In the genomic region with DNA sequence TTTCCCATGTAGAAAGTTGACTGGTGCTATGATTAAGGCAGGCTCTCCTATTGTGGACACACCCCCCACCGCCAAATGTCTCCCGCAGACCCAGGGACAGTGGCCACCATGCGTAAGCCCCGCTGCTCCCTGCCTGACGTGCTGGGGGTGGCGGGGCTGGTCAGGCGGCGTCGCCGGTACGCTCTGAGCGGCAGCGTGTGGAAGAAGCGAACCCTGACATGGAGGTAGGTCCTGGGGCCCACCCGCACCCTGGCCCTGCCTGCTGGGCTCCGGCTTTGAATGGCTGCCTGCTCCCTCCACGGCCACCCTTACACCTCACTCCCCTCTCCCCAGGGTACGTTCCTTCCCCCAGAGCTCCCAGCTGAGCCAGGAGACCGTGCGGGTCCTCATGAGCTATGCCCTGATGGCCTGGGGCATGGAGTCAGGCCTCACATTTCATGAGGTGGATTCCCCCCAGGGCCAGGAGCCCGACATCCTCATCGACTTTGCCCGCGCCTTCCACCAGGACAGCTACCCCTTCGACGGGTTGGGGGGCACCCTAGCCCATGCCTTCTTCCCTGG, we compare ENCODE assay signal across 18 cellular contexts. TPM values are rescaled to one million over a fixed set of nuclear protein-coding genes. Genes with fewer than 3 reads are reported as not detected.
DNase-seq lines count a peak whose midpoint lies in the region; ATAC-seq, FAIRE-seq and TF ChIP-seq lines count a peak whose summit lies in the region.
"Had no signal": no experiment of that assay in that cellular context is flagged by ENCODE, and none has a peak within 500 bp of the region (broad histone marks: within the 10 kb centered on the region; RNA-seq: fewer than 3 reads in every experiment).

No MANE protein-coding gene starts in this region.

- H2AK5ac ChIP-seq in mesenchymal stem cell (ENCODE audit: low read length, severe bottlenecking), result no peak overlapping the region

- no peak overlapping the region for H2BK120ac ChIP-seq in mesenchymal stem cell (ENCODE audit: low read depth, low read length)

- H3K36me3 ChIP-seq in HepG2 (replicated peaks in 1 of 2; ENCODE audit: control insufficient read depth in 1 of 2, insufficient read depth in 2 of 2, low read length in 2 of 2) (no peaks in the 10 kb centered on the region), right lobe of liver (no peaks in the 10 kb centered on the region), mesenchymal stem cell (ENCODE audit: control insufficient read depth in 1 of 2, insufficient read depth in 2 of 2, low read depth in 1 of 2, low read length in 2 of 2) (peaks cover 0 to 6% of the 10 kb centered on the region in 2 experiments), ascending aorta (no peaks in the 10 kb centered on the region)

- peak overlapping the region in 1 of 2 experiments; percentile 19 for H2BK12ac ChIP-seq in mesenchymal stem cell (ENCODE audit: low read length in 2 of 2)

- H4K91ac ChIP-seq in mesenchymal stem cell (ENCODE audit: low read length), result peak overlapping the region; percentile 54

- H3K4me2 ChIP-seq in HepG2 (ENCODE audit: low read depth, low read length) (no peak overlapping the region), mesenchymal stem cell (ENCODE audit: low read length, poor library complexity, severe bottlenecking) (no peak overlapping the region)

- H3K9ac ChIP-seq in HepG2 (ENCODE audit: insufficient read depth, low read depth, low read length) (no peak overlapping the region), mesenchymal stem cell (ENCODE audit: low read length) (no peak overlapping the region)

- in situ Hi-C loops in HepG2 (cut with HindIII; ENCODE audit: extremely low pct_ligation_motif_present, low pct_unique_long_range_greater_than_20kb), result no loop called here

- H2AFZ ChIP-seq in HepG2 (ENCODE audit: low read length), result no peak overlapping the region
- no peak overlapping the region for H2AFZ ChIP-seq in mesenchymal stem cell (ENCODE audit: low read depth, low read length)

- H3K9me3 ChIP-seq in HepG2 (ENCODE audit: low read length) (no peaks in the 10 kb centered on the region), right lobe of liver (no peaks in the 10 kb centered on the region), mesenchymal stem cell (ENCODE audit: control insufficient read depth, low read length) (no peaks in the 10 kb centered on the region), ascending aorta (no peaks in the 10 kb centered on the region)

- intact Hi-C loops in HepG2 (cut with micrococcal nuclease; ENCODE audit: unreplicated experiment), result no loop called here
- intact Hi-C loops in right lobe of liver (cut with DNase I), result no loop called here
- intact Hi-C loops in ascending aorta (cut with DNase I), result no loop called here

- POLR2A ChIA-PET in HepG2 (lab: Yijun Ruan, JAX), result interaction anchor here (1.4 kb wide), 1 partner anchor 9 kb away, joined by 3 read pairs; no protein-coding TSS in a partner anchor

- TF ChIP-seq POLR2A in HepG2 (IDR thresholded peaks at IDR 0.05; ENCODE audit: insufficient read depth in 1 of 2, low read depth in 2 of 2, low read length in 2 of 2) (no peak), right lobe of liver (IDR thresholded peaks at IDR 0.05) (no peak)

- no peak overlapping the region for H2BK15ac ChIP-seq in mesenchymal stem cell (ENCODE audit: low read depth, poor library complexity, severe bottlenecking)

- H3K4me3 ChIP-seq in HepG2 (replicated peaks in 1 of 3; ENCODE audit: insufficient read depth in 1 of 3, low read depth in 2 of 3, low read length in 3 of 3) (no peak overlapping the region), right lobe of liver (no peak overlapping the region), HL-60 (replicated peaks; ENCODE audit: insufficient read depth, low read length) (no peak overlapping the region), mesenchymal stem cell (ENCODE audit: insufficient read depth in 1 of 2, low read depth in 1 of 2, low read length in 2 of 2) (peak overlapping the region in 1 of 2 experiments; percentile 31), ascending aorta (no peak overlapping the region)

- DNase-seq in HepG2 (ENCODE audit: low spot score) (no peak), right lobe of liver (no peak), HL-60 (ENCODE audit: low read depth in 1 of 2, low spot score in 1 of 2) (no peak), mesenchymal stem cell (no peak), NCI-H226 (no peak), ascending aorta (ENCODE audit: low spot score in 2 of 2) (no peak)
- DNase-seq: Calu3; CD4-positive, alpha-beta memory T cell; DMS53; KG1; NCI-H1417 treated with DMSO at 0.1 percent for 48 hours; NCI-H1930; NCI-H446; NCI-H69; SHP77 treated with DMSO at 0.1 percent for 48 hours had no signal

- ATAC-seq in HepG2 (no peak), right lobe of liver (no peak), HG03469 (IDR thresholded peaks at IDR 0.05; ENCODE audit: unreplicated experiment) (no peak)
- ATAC-seq: HCT116 had no signal

- WGBS in HepG2 (ENCODE audit: low lambda C conversion rate), result 59% methylated on average over 12 of the region's 26 CpGs
- WGBS in right lobe of liver (ENCODE audit: insufficient coverage, low coverage, low lambda C conversion rate, missing lambda C conversion rate), result 76% methylated on average over 8 of the region's 26 CpGs
- WGBS in mesenchymal stem cell, result 89% methylated on average over 26 of the region's 26 CpGs

- H3K4me1 ChIP-seq in HepG2 (ENCODE audit: insufficient read depth, low read length), result peaks cover 9% of the 10 kb centered on the region
- H3K4me1 ChIP-seq in right lobe of liver, result peaks cover 0 to 16% (median 0%) of the 10 kb centered on the region in 4 donors
- H3K4me1 ChIP-seq in mesenchymal stem cell (ENCODE audit: control insufficient read depth, insufficient read depth, low read depth, low read length), result peaks cover 16% of the 10 kb centered on the region
- H3K4me1 ChIP-seq in ascending aorta, result peaks cover 16 to 17% of the 10 kb centered on the region in 2 donors

- no peak for TF ChIP-seq RAD21 in HepG2 (CRISPR knock-in tag; IDR thresholded peaks at IDR 0.05)

- TF ChIP-seq CTCF in HepG2 (CRISPR knock-in tag; IDR thresholded peaks at IDR 0.05) (no peak), right lobe of liver (IDR thresholded peaks at IDR 0.05) (no peak), HL-60 (IDR thresholded peaks at IDR 0.05; ENCODE audit: insufficient read depth, low read length) (no peak), ascending aorta (IDR thresholded peaks at IDR 0.05) (no peak)

- no peaks in the 10 kb centered on the region for H4K20me1 ChIP-seq in HepG2 (ENCODE audit: insufficient read depth, low read length)

- H3K4ac ChIP-seq in mesenchymal stem cell (ENCODE audit: low read depth in 1 of 2, low read length in 2 of 2), result no peak overlapping the region

- no peak overlapping the region for H3K23ac ChIP-seq in mesenchymal stem cell (ENCODE audit: low read length in 2 of 2)

- H3K27me3 ChIP-seq in HepG2 (ENCODE audit: control insufficient read depth in 1 of 2, insufficient read depth in 2 of 2, low read length in 2 of 2), result peaks cover 10 to 58% of the 10 kb centered on the region in 2 experiments
- peaks cover 0 to 20% of the 10 kb centered on the region in 2 donors for H3K27me3 ChIP-seq in right lobe of liver
- H3K27me3 ChIP-seq in HL-60 (ENCODE audit: insufficient read depth, poor library complexity, severe bottlenecking), result peaks cover 5% of the 10 kb centered on the region
- H3K27me3 ChIP-seq in mesenchymal stem cell (ENCODE audit: control insufficient read depth in 1 of 2, insufficient read depth in 1 of 2, low read length in 2 of 2), result peaks cover 61 to 64% of the 10 kb centered on the region in 2 experiments
- peaks cover 31% of the 10 kb centered on the region for H3K27me3 ChIP-seq in ascending aorta

- no peaks in the 10 kb centered on the region for H3K79me1 ChIP-seq in mesenchymal stem cell (replicated peaks; ENCODE audit: low read length, poor library complexity, severe bottlenecking)

- CTCF ChIA-PET in HepG2 (lab: Yijun Ruan, JAX; ENCODE audit: low intra/inter-chr PET ratio, low total read pairs), result no interaction called here

- H3K18ac ChIP-seq in mesenchymal stem cell (ENCODE audit: low read depth in 1 of 2, low read length in 2 of 2), result no peak overlapping the region

- peak overlapping the region in 1 of 2 experiments; percentile 72 for H3K14ac ChIP-seq in mesenchymal stem cell (ENCODE audit: low read length in 2 of 2)

- H3K79me2 ChIP-seq in HepG2 (ENCODE audit: insufficient read depth, low read length), result no peaks in the 10 kb centered on the region

- H2BK5ac ChIP-seq in mesenchymal stem cell (ENCODE audit: low read depth, low read length, poor library complexity, severe bottlenecking), result no peak overlapping the region

- no peak for FAIRE-seq in HepG2 (lab: Jason Lieb, UNC)
- FAIRE-seq: RCC 7860 had no signal

- no peak overlapping the region for H4K8ac ChIP-seq in mesenchymal stem cell (ENCODE audit: low read length)

- BruUV-seq in HepG2 (replicated peaks; lab: Mats Ljungman, UMichigan), result no TSS peak

- H3K27ac ChIP-seq in HepG2 (ENCODE audit: extremely low read length, insufficient read depth, low read length), result no peak overlapping the region
- no peak overlapping the region for H3K27ac ChIP-seq in right lobe of liver
- H3K27ac ChIP-seq in HL-60 (replicated peaks), result peak overlapping the region; percentile 78
- H3K27ac ChIP-seq in mesenchymal stem cell (ENCODE audit: low read length, poor library complexity, severe bottlenecking), result no peak overlapping the region
- no peak overlapping the region for H3K27ac ChIP-seq in ascending aorta

- no peak for TF ChIP-seq EP300 in HepG2 (IDR thresholded peaks at IDR 0.05; ENCODE audit: low read depth in 2 of 2, low read length in 2 of 2)
- TF ChIP-seq EP300 in HepG2 (CRISPR knock-in tag; IDR thresholded peaks at IDR 0.05; ENCODE audit: borderline replicate concordance), result no peak

RNA-seq across cellular contexts. Expression of a gene that starts 3.6 kb away (rescaled TPM):
- 0.04 TPM in 1 of 2 replicates, not detected in the other for total RNA-seq in HepG2 (2016; rRNA removed; fragmentation: Illumina TruSeq; extraction: Trizol)
- total RNA-seq in HepG2 (2016; cell fraction: cytosol; rRNA removed; fragmentation: Illumina TruSeq; extraction: Trizol; ENCODE audit: low read depth), result 0.18 TPM in 1 of 2 replicates, not detected in the other
- 0.02 TPM in 1 of 2 replicates, not detected in the other for total RNA-seq in HepG2 (2016; cell fraction: insoluble cytoplasmic fraction; rRNA removed; fragmentation: Illumina TruSeq; extraction: Trizol)
- total RNA-seq in HepG2 (2016; cell fraction: membrane; rRNA removed; fragmentation: Illumina TruSeq; extraction: Trizol), result 0.15 and 0.17 TPM in 2 replicates
- total RNA-seq in HepG2 (2016; cell fraction: nucleus; rRNA removed; fragmentation: Illumina TruSeq; extraction: Trizol), result not detected in 2 replicates
- polyA plus RNA-seq in HepG2 (2011; rRNA removed), result 0.07 and 0.08 TPM in 2 replicates
- 0.04 TPM in 1 of 2 replicates, not detected in the other for polyA plus RNA-seq in HepG2 (2011; cell fraction: cytosol; rRNA removed)
- polyA plus RNA-seq in HepG2 (2011; cell fraction: nucleus; rRNA removed), result 0.14 and 0.21 TPM in 2 replicates
- 0.09 and 0.27 TPM in 2 replicates for polyA plus RNA-seq in HepG2 (2012)
- polyA plus RNA-seq in HepG2 (2016; cell fraction: cytosol; fragmentation: Illumina TruSeq; extraction: Trizol; ENCODE audit: low read depth), result not detected in 2 replicates
- not detected in 2 replicates for polyA plus RNA-seq in HepG2 (2016; cell fraction: insoluble cytoplasmic fraction; fragmentation: Illumina TruSeq; extraction: Trizol; ENCODE audit: low read depth)
- not detected in 2 replicates for polyA plus RNA-seq in HepG2 (2016; cell fraction: membrane; fragmentation: Illumina TruSeq; extraction: Trizol; ENCODE audit: low read depth)
- not detected in 2 replicates for polyA plus RNA-seq in HepG2 (2016; cell fraction: nucleus; fragmentation: Illumina TruSeq; extraction: Trizol; ENCODE audit: insufficient read depth, low read depth)
- 0.12 and 0.19 TPM in 2 replicates for polyA minus RNA-seq in HepG2 (2011; rRNA and poly(A)+ RNA removed; ENCODE audit: low replicate concordance)
- polyA minus RNA-seq in HepG2 (2011; cell fraction: cytosol; rRNA and poly(A)+ RNA removed), result not detected in 2 replicates
- 0.12 and 0.13 TPM in 2 replicates for polyA minus RNA-seq in HepG2 (2011; cell fraction: nucleus; rRNA and poly(A)+ RNA removed)
- 1 to 10 TPM; 1.3 to 2.0 (median 1.6) TPM for total RNA-seq in right lobe of liver
- 0.01 TPM for polyA plus RNA-seq in mesenchymal stem cell (2013, experiment 1 of 2)
- polyA plus RNA-seq in mesenchymal stem cell (2013, experiment 2 of 2), result 0.01 TPM
- 0.21 TPM for total RNA-seq in ascending aorta

RNA-seq across cellular contexts. Expression of a gene that starts 13.3 kb away (rescaled TPM):
- total RNA-seq in HepG2 (2016; rRNA removed; fragmentation: Illumina TruSeq; extraction: Trizol) (not detected in 2 replicates), right lobe of liver (under 1 TPM in 5 of 6 experiments, not detected in 1; 0.11 to 0.58 (median 0.48) TPM), ascending aorta (not detected)
- total RNA-seq in HepG2 (2016; cell fraction: cytosol; rRNA removed; fragmentation: Illumina TruSeq; extraction: Trizol; ENCODE audit: low read depth), result not detected in 2 replicates
- not detected in 2 replicates for total RNA-seq in HepG2 (2016; cell fraction: insoluble cytoplasmic fraction; rRNA removed; fragmentation: Illumina TruSeq; extraction: Trizol)
- total RNA-seq in HepG2 (2016; cell fraction: membrane; rRNA removed; fragmentation: Illumina TruSeq; extraction: Trizol), result not detected in 2 replicates
- total RNA-seq in HepG2 (2016; cell fraction: nucleus; rRNA removed; fragmentation: Illumina TruSeq; extraction: Trizol), result not detected in 2 replicates
- 0.12 and 0.18 TPM in 2 replicates for polyA plus RNA-seq in HepG2 (2011; rRNA removed)
- polyA plus RNA-seq in HepG2 (2011; cell fraction: cytosol; rRNA removed), result 0.10 and 0.28 TPM in 2 replicates
- polyA plus RNA-seq in HepG2 (2011; cell fraction: nucleus; rRNA removed), result 0.26 and 0.31 TPM in 2 replicates
- 0.12 TPM in 1 of 2 replicates, not detected in the other for polyA plus RNA-seq in HepG2 (2012)
- not detected in 2 replicates for polyA plus RNA-seq in HepG2 (2016; cell fraction: cytosol; fragmentation: Illumina TruSeq; extraction: Trizol; ENCODE audit: low read depth)
- not detected in 2 replicates for polyA plus RNA-seq in HepG2 (2016; cell fraction: insoluble cytoplasmic fraction; fragmentation: Illumina TruSeq; extraction: Trizol; ENCODE audit: low read depth)
- not detected in 2 replicates for polyA plus RNA-seq in HepG2 (2016; cell fraction: membrane; fragmentation: Illumina TruSeq; extraction: Trizol; ENCODE audit: low read depth)
- not detected in 2 replicates for polyA plus RNA-seq in HepG2 (2016; cell fraction: nucleus; fragmentation: Illumina TruSeq; extraction: Trizol; ENCODE audit: insufficient read depth, low read depth)
- 0.12 TPM in 1 of 2 replicates, not detected in the other for polyA minus RNA-seq in HepG2 (2011; rRNA and poly(A)+ RNA removed; ENCODE audit: low replicate concordance)
- not detected in 2 replicates for polyA minus RNA-seq in HepG2 (2011; cell fraction: cytosol; rRNA and poly(A)+ RNA removed)
- polyA minus RNA-seq in HepG2 (2011; cell fraction: nucleus; rRNA and poly(A)+ RNA removed), result not detected in 2 replicates
- polyA plus RNA-seq in mesenchymal stem cell (2013, experiment 1 of 2), result not detected
- not detected for polyA plus RNA-seq in mesenchymal stem cell (2013, experiment 2 of 2)
- total RNA-seq: CD4-positive, alpha-beta memory T cell had no signal
- polyA plus RNA-seq: CD4-positive, alpha-beta memory T cell had no signal

RNA-seq across cellular contexts. Expression of a gene that starts 15.4 kb away (rescaled TPM):
- total RNA-seq in HepG2 (2016; rRNA removed; fragmentation: Illumina TruSeq; extraction: Trizol), result 115 and 127 TPM in 2 replicates
- 34.9 and 36.3 TPM in 2 replicates for total RNA-seq in HepG2 (2016; cell fraction: cytosol; rRNA removed; fragmentation: Illumina TruSeq; extraction: Trizol; ENCODE audit: low read depth)
- total RNA-seq in HepG2 (2016; cell fraction: insoluble cytoplasmic fraction; rRNA removed; fragmentation: Illumina TruSeq; extraction: Trizol), result 122 and 128 TPM in 2 replicates
- 38.8 and 44.9 TPM in 2 replicates for total RNA-seq in HepG2 (2016; cell fraction: membrane; rRNA removed; fragmentation: Illumina TruSeq; extraction: Trizol)
- 61.4 and 65.7 TPM in 2 replicates for total RNA-seq in HepG2 (2016; cell fraction: nucleus; rRNA removed; fragmentation: Illumina TruSeq; extraction: Trizol)
- polyA plus RNA-seq in HepG2 (2011; rRNA removed), result 165 and 258 TPM in 2 replicates
- polyA plus RNA-seq in HepG2 (2011; cell fraction: cytosol; rRNA removed), result 234 and 307 TPM in 2 replicates
- polyA plus RNA-seq in HepG2 (2011; cell fraction: nucleus; rRNA removed), result 204 and 358 TPM in 2 replicates
- 293 and 476 TPM in 2 replicates for polyA plus RNA-seq in HepG2 (2012)
- 97.2 and 118 TPM in 2 replicates for polyA plus RNA-seq in HepG2 (2016; cell fraction: cytosol; fragmentation: Illumina TruSeq; extraction: Trizol; ENCODE audit: low read depth)
- polyA plus RNA-seq in HepG2 (2016; cell fraction: insoluble cytoplasmic fraction; fragmentation: Illumina TruSeq; extraction: Trizol; ENCODE audit: low read depth), result 284 and 327 TPM in 2 replicates
- 84.7 and 107 TPM in 2 replicates for polyA plus RNA-seq in HepG2 (2016; cell fraction: membrane; fragmentation: Illumina TruSeq; extraction: Trizol; ENCODE audit: low read depth)
- polyA plus RNA-seq in HepG2 (2016; cell fraction: nucleus; fragmentation: Illumina TruSeq; extraction: Trizol; ENCODE audit: insufficient read depth, low read depth), result 211 and 224 TPM in 2 replicates
- 6.3 and 96.8 TPM in 2 replicates for polyA minus RNA-seq in HepG2 (2011; rRNA and poly(A)+ RNA removed; ENCODE audit: low replicate concordance)
- 73.6 and 109 TPM in 2 replicates for polyA minus RNA-seq in HepG2 (2011; cell fraction: cytosol; rRNA and poly(A)+ RNA removed)
- 73.1 and 123 TPM in 2 replicates for polyA minus RNA-seq in HepG2 (2011; cell fraction: nucleus; rRNA and poly(A)+ RNA removed)
- 1,000 to 10,000 TPM in 2 of 6 experiments, 100 to 1,000 TPM in 4; 204 to 1,268 (median 669) TPM for total RNA-seq in right lobe of liver
- polyA plus RNA-seq in mesenchymal stem cell (2013, experiment 1 of 2), result 5.7 TPM
- polyA plus RNA-seq in mesenchymal stem cell (2013, experiment 2 of 2), result 5.9 TPM
- 139 TPM for total RNA-seq in ascending aorta

RNA-seq across cellular contexts. Expression of a gene that starts 26.2 kb away (rescaled TPM):
- total RNA-seq in HepG2 (2016; rRNA removed; fragmentation: Illumina TruSeq; extraction: Trizol) (37.0 TPM in 2 replicates), right lobe of liver (10 to 100 TPM in 2 of 6 experiments, 1 to 10 TPM in 4; 7.7 to 15.7 (median 9.7) TPM), ascending aorta (32.6 TPM)
- total RNA-seq in HepG2 (2016; cell fraction: cytosol; rRNA removed; fragmentation: Illumina TruSeq; extraction: Trizol; ENCODE audit: low read depth), result 28.6 and 34.8 TPM in 2 replicates
- total RNA-seq in HepG2 (2016; cell fraction: insoluble cytoplasmic fraction; rRNA removed; fragmentation: Illumina TruSeq; extraction: Trizol), result 32.0 and 40.9 TPM in 2 replicates
- total RNA-seq in HepG2 (2016; cell fraction: membrane; rRNA removed; fragmentation: Illumina TruSeq; extraction: Trizol), result 37.8 and 51.5 TPM in 2 replicates
- 22.9 TPM in 2 replicates for total RNA-seq in HepG2 (2016; cell fraction: nucleus; rRNA removed; fragmentation: Illumina TruSeq; extraction: Trizol)
- polyA plus RNA-seq in HepG2 (2011; rRNA removed), result 32.1 and 33.5 TPM in 2 replicates
- polyA plus RNA-seq in HepG2 (2011; cell fraction: cytosol; rRNA removed), result 25.6 and 35.3 TPM in 2 replicates
- polyA plus RNA-seq in HepG2 (2011; cell fraction: nucleus; rRNA removed), result 116 and 131 TPM in 2 replicates
- 28.1 and 32.9 TPM in 2 replicates for polyA plus RNA-seq in HepG2 (2012)
- 33.8 and 44.7 TPM in 2 replicates for polyA plus RNA-seq in HepG2 (2016; cell fraction: cytosol; fragmentation: Illumina TruSeq; extraction: Trizol; ENCODE audit: low read depth)
- 43.4 and 44.7 TPM in 2 replicates for polyA plus RNA-seq in HepG2 (2016; cell fraction: insoluble cytoplasmic fraction; fragmentation: Illumina TruSeq; extraction: Trizol; ENCODE audit: low read depth)
- polyA plus RNA-seq in HepG2 (2016; cell fraction: membrane; fragmentation: Illumina TruSeq; extraction: Trizol; ENCODE audit: low read depth), result 37.0 and 50.8 TPM in 2 replicates
- 55.2 and 56.2 TPM in 2 replicates for polyA plus RNA-seq in HepG2 (2016; cell fraction: nucleus; fragmentation: Illumina TruSeq; extraction: Trizol; ENCODE audit: insufficient read depth, low read depth)
- polyA minus RNA-seq in HepG2 (2011; rRNA and poly(A)+ RNA removed; ENCODE audit: low replicate concordance), result 39.0 and 64.3 TPM in 2 replicates
- polyA minus RNA-seq in HepG2 (2011; cell fraction: cytosol; rRNA and poly(A)+ RNA removed), result 13.7 and 16.5 TPM in 2 replicates
- 23.3 and 24.7 TPM in 2 replicates for polyA minus RNA-seq in HepG2 (2011; cell fraction: nucleus; rRNA and poly(A)+ RNA removed)
- polyA plus RNA-seq in mesenchymal stem cell (2013, experiment 1 of 2), result 11.3 TPM
- 11.1 TPM for polyA plus RNA-seq in mesenchymal stem cell (2013, experiment 2 of 2)

RNA-seq across cellular contexts. Expression of a gene that starts 26.3 kb away (rescaled TPM):
- 8.3 and 16.1 TPM in 2 replicates for total RNA-seq in HepG2 (2016; rRNA removed; fragmentation: Illumina TruSeq; extraction: Trizol)
- 37.5 and 42.2 TPM in 2 replicates for total RNA-seq in HepG2 (2016; cell fraction: cytosol; rRNA removed; fragmentation: Illumina TruSeq; extraction: Trizol; ENCODE audit: low read depth)
- 13.2 and 13.5 TPM in 2 replicates for total RNA-seq in HepG2 (2016; cell fraction: insoluble cytoplasmic fraction; rRNA removed; fragmentation: Illumina TruSeq; extraction: Trizol)
- 20.6 and 28.5 TPM in 2 replicates for total RNA-seq in HepG2 (2016; cell fraction: membrane; rRNA removed; fragmentation: Illumina TruSeq; extraction: Trizol)
- total RNA-seq in HepG2 (2016; cell fraction: nucleus; rRNA removed; fragmentation: Illumina TruSeq; extraction: Trizol), result 8.9 and 10.2 TPM in 2 replicates
- polyA plus RNA-seq in HepG2 (2011; rRNA removed), result 13.8 and 18.3 TPM in 2 replicates
- polyA plus RNA-seq in HepG2 (2011; cell fraction: cytosol; rRNA removed), result 10.4 and 22.3 TPM in 2 replicates
- polyA plus RNA-seq in HepG2 (2011; cell fraction: nucleus; rRNA removed), result 15.6 and 17.0 TPM in 2 replicates
- 21.9 and 22.5 TPM in 2 replicates for polyA plus RNA-seq in HepG2 (2012)
- 78.3 and 82.9 TPM in 2 replicates for polyA plus RNA-seq in HepG2 (2016; cell fraction: cytosol; fragmentation: Illumina TruSeq; extraction: Trizol; ENCODE audit: low read depth)
- polyA plus RNA-seq in HepG2 (2016; cell fraction: insoluble cytoplasmic fraction; fragmentation: Illumina TruSeq; extraction: Trizol; ENCODE audit: low read depth), result 22.8 and 27.5 TPM in 2 replicates
- polyA plus RNA-seq in HepG2 (2016; cell fraction: membrane; fragmentation: Illumina TruSeq; extraction: Trizol; ENCODE audit: low read depth), result 50.2 and 52.2 TPM in 2 replicates
- polyA plus RNA-seq in HepG2 (2016; cell fraction: nucleus; fragmentation: Illumina TruSeq; extraction: Trizol; ENCODE audit: insufficient read depth, low read depth), result 27.0 and 28.5 TPM in 2 replicates
- 10.3 and 23.2 TPM in 2 replicates for polyA minus RNA-seq in HepG2 (2011; rRNA and poly(A)+ RNA removed; ENCODE audit: low replicate concordance)
- polyA minus RNA-seq in HepG2 (2011; cell fraction: cytosol; rRNA and poly(A)+ RNA removed), result 8.5 and 9.0 TPM in 2 replicates
- polyA minus RNA-seq in HepG2 (2011; cell fraction: nucleus; rRNA and poly(A)+ RNA removed), result 1.9 and 2.8 TPM in 2 replicates
- total RNA-seq in right lobe of liver, result 10 to 100 TPM in 5 of 6 experiments, 1 to 10 TPM in 1; 9.7 to 14.6 (median 12.1) TPM
- 159 TPM for polyA plus RNA-seq in mesenchymal stem cell (2013, experiment 1 of 2)
- polyA plus RNA-seq in mesenchymal stem cell (2013, experiment 2 of 2), result 165 TPM
- total RNA-seq in ascending aorta, result 50.8 TPM
